Comparison of ENCODE assay signal across 30 cellular contexts in genomic region chr1:104238991-104239390, GRCh38.
DNase-seq lines count a peak whose midpoint lies in the region; FAIRE-seq and TF ChIP-seq lines count a peak whose summit lies in the region.
"Had no signal": no experiment of that assay in that cellular context is flagged by ENCODE, and none has a peak within 500 bp of the region (broad histone marks: within the 10 kb centered on the region; RNA-seq: fewer than 3 reads in every experiment).

No MANE protein-coding gene starts in this region.

- no peak for TF ChIP-seq POLR2A in GM12891 (IDR thresholded peaks at IDR 0.05; ENCODE audit: low read depth, low read length)

- intact Hi-C loops in A673 (cut with micrococcal nuclease; ENCODE audit: unreplicated experiment) = no loop called here

- FAIRE-seq in GM12891 (lab: Jason Lieb, UNC) = no peak
- FAIRE-seq: GM19239, K562 had no signal

- no TSS peak for BruUV-seq in A673 (replicated peaks; lab: Mats Ljungman, UMichigan)

- H3K4me3 ChIP-seq in A673 (ENCODE audit: low read depth, low read length, poor library complexity, severe bottlenecking) = no peak overlapping the region
- no peak overlapping the region for H3K4me3 ChIP-seq in H7 (ENCODE audit: insufficient read depth, low read depth, low read length)
- H3K4me3 ChIP-seq in kidney epithelial cell (ENCODE audit: low read depth, low read length) = no peak overlapping the region
- H3K4me3 ChIP-seq: BLaER1, dorsolateral prefrontal cortex, K562, uterus had no signal

- no peaks in the 10 kb centered on the region for H3K27me3 ChIP-seq in A673 (replicated peaks; ENCODE audit: insufficient read depth, low read depth, low read length, poor library complexity)
- H3K27me3 ChIP-seq in H7 (ENCODE audit: control insufficient read depth, insufficient read depth, low read length) = no peaks in the 10 kb centered on the region
- no peaks in the 10 kb centered on the region for H3K27me3 ChIP-seq in kidney epithelial cell (ENCODE audit: control insufficient read depth, insufficient read depth, low read length)
- H3K27me3 ChIP-seq: BLaER1, uterus had no signal

- no peaks in the 10 kb centered on the region for H3K4me1 ChIP-seq in A673 (ENCODE audit: insufficient read depth, low read length, poor library complexity, severe bottlenecking)
- H3K4me1 ChIP-seq: BLaER1, Caco-2, uterus had no signal

- H3K36me3 ChIP-seq in A673 (ENCODE audit: insufficient read depth, low read length, poor library complexity, severe bottlenecking) (no peaks in the 10 kb centered on the region), H7 (replicated peaks; ENCODE audit: control insufficient read depth, insufficient read depth, low read length) (no peaks in the 10 kb centered on the region), kidney epithelial cell (ENCODE audit: control insufficient read depth, insufficient read depth, low read length) (no peaks in the 10 kb centered on the region)
- H3K36me3 ChIP-seq: BLaER1, uterus had no signal

- CTCF ChIA-PET in A673 (lab: Charles Lee) = no interaction called here

- H3K27ac ChIP-seq in A673 (ENCODE audit: low read depth, low read length, poor library complexity, severe bottlenecking) = no peak overlapping the region
- H3K27ac ChIP-seq: BLaER1, dorsolateral prefrontal cortex, uterus had no signal

- TF ChIP-seq CTCF in A673 (conservative IDR thresholded peaks at IDR 0.05; ENCODE audit: low read depth, low read length) = no peak
- TF ChIP-seq CTCF in kidney epithelial cell (IDR thresholded peaks at IDR 0.05; ENCODE audit: insufficient read depth, low read length, poor library complexity, severe bottlenecking) = no peak

- H3K9me3 ChIP-seq in A673 (ENCODE audit: low read depth, low read length, poor library complexity, severe bottlenecking) = no peaks in the 10 kb centered on the region
- H3K9me3 ChIP-seq: BLaER1, Caco-2, uterus had no signal

- DNase-seq in A673 (ENCODE audit: low spot score) (peak; percentile 3), H7 (peak; percentile 8), RPMI7951 (ENCODE audit: low read depth) (peak; percentile 13), kidney epithelial cell (ENCODE audit: low read depth) (peak; percentile 2), GM19238 (ENCODE audit: insufficient read length, low spot score) (no peak), Kasumi-1 (lab: John Stamatoyannopoulos, UW) (no peak), GM12891 (ENCODE audit: insufficient read length, low spot score) (no peak), activated gamma-delta T cell (lab: John Stamatoyannopoulos, UW) (no peak)
- DNase-seq: ACHN; activated CD4-positive, alpha-beta memory T cell treated with anti-CD3 and anti-CD28 coated beads, Interleukin-2, amount 10 ng/mL, durations not matched to agents 7 days and 5 days; activated CD4-positive, CD25-positive, alpha-beta regulatory T cell; activated naive CD8-positive, alpha-beta T cell treated with anti-CD3 and anti-CD28 coated beads, Interleukin-2, amount 10 ng/mL, durations not matched to agents 7 days and 5 days; Caco-2; dorsolateral prefrontal cortex; glutamatergic neuron; HFFc6; left colon; MM.1S; NCI-H1694 treated with DMSO at 0.1 percent for 48 hours; NCI-H774; occipital lobe; right cardiac atrium; stimulated activated CD4-positive, alpha-beta T cell treated with anti-CD3 and anti-CD28 coated beads, Interleukin-4, amount 100 ng/mL, for 24 hours; stimulated activated naive CD4-positive, alpha-beta T cell; SW 1271; T1000; uterus had no signal

- POLR2A ChIA-PET in A673 (lab: Charles Lee; ENCODE audit: low non-redundant PET) = no interaction called here

TF ChIP-seq in GM12891, 5 proteins besides CTCF, POLR2A, EP300 and RAD21:
- TF ChIP-seq POU2F2 (IDR thresholded peaks at IDR 0.05; ENCODE audit: low read depth, low read length) = no peak
- TF ChIP-seq TAF1 (IDR thresholded peaks at IDR 0.05; ENCODE audit: low read depth, low read length) = no peak
- TF ChIP-seq SPI1 (IDR thresholded peaks at IDR 0.05; ENCODE audit: low read depth, low read length) = no peak
- TF ChIP-seq PAX5 (IDR thresholded peaks at IDR 0.05; ENCODE audit: insufficient read depth, low read length, severe bottlenecking) = no peak
- no peak for TF ChIP-seq POLR2AphosphoS5 (IDR thresholded peaks at IDR 0.05; ENCODE audit: low read depth, low read length)

Comparison
In these comparisons a context has a peak if more than half of its experiments do, and no peak if none do; other contexts are left out.
1. DNase-seq: peak in A673 (single experiment), H7 (single experiment), RPMI7951 (single experiment) and kidney epithelial cell (single experiment); none in GM19238 (single experiment), Kasumi-1 (0 of 2), GM12891 (single experiment) and activated gamma-delta T cell (single experiment).